13 cellular contexts compared by ENCODE assay signal in genomic region chr6:7697432-7697819, GRCh38. TPM values are rescaled to one million over a fixed set of nuclear protein-coding genes. Genes with fewer than 3 reads are reported as not detected.
DNase-seq lines count a peak whose midpoint lies in the region; ATAC-seq, FAIRE-seq and TF ChIP-seq lines count a peak whose summit lies in the region.
"Had no signal": no experiment of that assay in that cellular context is flagged by ENCODE, and none has a peak within 500 bp of the region (broad histone marks: within the 10 kb centered on the region; RNA-seq: fewer than 3 reads in every experiment).

No MANE protein-coding gene starts in this region.

- H4K20me1 ChIP-seq in PC-9 (ENCODE audit: insufficient read depth): no peaks in the 10 kb centered on the region
- H4K20me1 ChIP-seq in endothelial cell of umbilical vein (replicated peaks; ENCODE audit: control insufficient read depth, extremely low read depth, insufficient read depth, low read length): no peaks in the 10 kb centered on the region

- H3K4me1 Mint-ChIP-seq in activated CD8-positive, alpha-beta T cell treated with anti-CD3 and anti-CD28 coated beads for 36 hours (ENCODE audit: low read depth): peaks cover 7% of the 10 kb centered on the region
- no peaks in the 10 kb centered on the region for H3K4me1 Mint-ChIP-seq in activated CD8-positive, alpha-beta T cell treated with anti-CD3 and anti-CD28 coated beads, Interleukin-2, amount 10 ng/mL, durations not matched to agents 7 days and 5 days (ENCODE audit: low read depth)
- peaks cover 11% of the 10 kb centered on the region for H3K4me1 Mint-ChIP-seq in stimulated activated memory B cell treated with anti-CD40 and anti-IgM and Interleukin-4, amounts not matched to agents 10 μg/mL and 1 μg/mL and 100 μg/mL, for 72 hours

- no peak for FAIRE-seq in endothelial cell of umbilical vein (lab: Jason Lieb, UNC)

- no peak for DNase-seq in activated CD8-positive, alpha-beta T cell treated with anti-CD3 and anti-CD28 coated beads for 36 hours
- no peak for DNase-seq in activated CD8-positive, alpha-beta T cell treated with anti-CD3 and anti-CD28 coated beads, Interleukin-2, amount 10 ng/mL, durations not matched to agents 7 days and 5 days
- DNase-seq in PC-9: no peak
- no peak for DNase-seq in endothelial cell of umbilical vein (ENCODE audit: low read depth, low spot score)
- no peak for DNase-seq in foreskin fibroblast
- no peak for DNase-seq in NCI-H510A (lab: John Stamatoyannopoulos, UW)
- DNase-seq: NCI-H1694 treated with DMSO at 0.1 percent for 48 hours, NCI-H82 had no signal

- no peaks in the 10 kb centered on the region for H3K9me2 ChIP-seq in PC-9 (ENCODE audit: insufficient read depth)

- POLR2A ChIA-PET in activated CD8-positive, alpha-beta T cell treated with anti-CD3 and anti-CD28 coated beads for 36 hours (lab: Charles Lee): no interaction called here
- POLR2A ChIA-PET in activated CD8-positive, alpha-beta T cell treated with anti-CD3 and anti-CD28 coated beads, Interleukin-2, amount 10 ng/mL, durations not matched to agents 7 days and 5 days (lab: Charles Lee): no interaction called here
- POLR2A ChIA-PET in PC-9 (lab: Charles Lee; ENCODE audit: unreplicated experiment): no interaction called here
- POLR2A ChIA-PET in endothelial cell of umbilical vein (lab: Charles Lee): no interaction called here

- H3K79me2 ChIP-seq in PC-9 (ENCODE audit: low read depth): no peaks in the 10 kb centered on the region
- H3K79me2 ChIP-seq in endothelial cell of umbilical vein (ENCODE audit: control insufficient read depth, insufficient read depth, low read length): no peaks in the 10 kb centered on the region

- ATAC-seq in activated CD8-positive, alpha-beta T cell treated with anti-CD3 and anti-CD28 coated beads for 36 hours: peak; percentile 47
- no peak for ATAC-seq in activated CD8-positive, alpha-beta T cell treated with anti-CD3 and anti-CD28 coated beads, Interleukin-2, amount 10 ng/mL, durations not matched to agents 7 days and 5 days
- no peak for ATAC-seq in stimulated activated memory B cell treated with anti-CD40 and anti-IgM and Interleukin-4, amounts not matched to agents 10 μg/mL and 1 μg/mL and 100 μg/mL, for 72 hours
- ATAC-seq in HG03378 (IDR thresholded peaks at IDR 0.05; ENCODE audit: unreplicated experiment): no peak

- H3K9me3 ChIP-seq in PC-9 (ENCODE audit: insufficient read depth, low read depth) (no peaks in the 10 kb centered on the region), endothelial cell of umbilical vein (replicated peaks; ENCODE audit: control insufficient read depth, insufficient read depth, low read length) (no peaks in the 10 kb centered on the region)

- dilution Hi-C loops in endothelial cell of umbilical vein (cut with MboI; ENCODE audit: extremely low pct_ligation_motif_present, low sequenced_read_pairs): no loop called here

- peak overlapping the region; percentile 53 for H3K9ac ChIP-seq in endothelial cell of umbilical vein (replicated peaks; ENCODE audit: extremely low read depth, insufficient read depth, low read length)
- H3K9ac ChIP-seq: KMS-11 had no signal

- peaks cover 12% of the 10 kb centered on the region for H3K27me3 Mint-ChIP-seq in activated CD8-positive, alpha-beta T cell treated with anti-CD3 and anti-CD28 coated beads for 36 hours
- H3K27me3 Mint-ChIP-seq in activated CD8-positive, alpha-beta T cell treated with anti-CD3 and anti-CD28 coated beads, Interleukin-2, amount 10 ng/mL, durations not matched to agents 7 days and 5 days (ENCODE audit: low read depth): peaks cover 12% of the 10 kb centered on the region
- peaks cover 29% of the 10 kb centered on the region for H3K27me3 Mint-ChIP-seq in stimulated activated memory B cell treated with anti-CD40 and anti-IgM and Interleukin-4, amounts not matched to agents 10 μg/mL and 1 μg/mL and 100 μg/mL, for 72 hours

- H3K4me3 ChIP-seq in PC-9: peak overlapping the region; percentile 6; the same call in 1 of the 2 replicates
- peak overlapping the region in 1 of 3 experiments; percentile 43 for H3K4me3 ChIP-seq in endothelial cell of umbilical vein (replicated peaks in 1 of 3; ENCODE audit: insufficient read depth in 1 of 3, low read depth in 1 of 3, low read length in 3 of 3)
- H3K4me3 ChIP-seq in foreskin fibroblast (ENCODE audit: low read depth in 1 of 2, low read length in 2 of 2): peak overlapping the region in 1 of 2 donors; percentile 19
- H3K4me3 ChIP-seq: lung had no signal

- H3K27ac ChIP-seq in PC-9 (peak overlapping the region; percentile 98), endothelial cell of umbilical vein (ENCODE audit: insufficient read depth, low read depth, low read length) (peak overlapping the region; percentile 59)
- H3K27ac ChIP-seq: KMS-11 had no signal

- BruUV-seq in PC-9 (replicated peaks; lab: Mats Ljungman, UMichigan): no TSS peak
- no TSS peak for BruUV-seq in endothelial cell of umbilical vein (replicated peaks; lab: Mats Ljungman, UMichigan)

- H3K27ac Mint-ChIP-seq in activated CD8-positive, alpha-beta T cell treated with anti-CD3 and anti-CD28 coated beads for 36 hours: peak overlapping the region; percentile 54
- no peak overlapping the region for H3K27ac Mint-ChIP-seq in activated CD8-positive, alpha-beta T cell treated with anti-CD3 and anti-CD28 coated beads, Interleukin-2, amount 10 ng/mL, durations not matched to agents 7 days and 5 days
- H3K27ac Mint-ChIP-seq in stimulated activated memory B cell treated with anti-CD40 and anti-IgM and Interleukin-4, amounts not matched to agents 10 μg/mL and 1 μg/mL and 100 μg/mL, for 72 hours: peak overlapping the region; percentile 58

- H3K27me3 ChIP-seq in PC-9 (ENCODE audit: insufficient read depth, low read depth): no peaks in the 10 kb centered on the region
- no peaks in the 10 kb centered on the region for H3K27me3 ChIP-seq in endothelial cell of umbilical vein (ENCODE audit: control insufficient read depth in 2 of 2, insufficient read depth in 2 of 2, low read length in 2 of 2)

- H3K36me3 Mint-ChIP-seq in activated CD8-positive, alpha-beta T cell treated with anti-CD3 and anti-CD28 coated beads for 36 hours (ENCODE audit: low read depth): no peaks in the 10 kb centered on the region
- no peaks in the 10 kb centered on the region for H3K36me3 Mint-ChIP-seq in activated CD8-positive, alpha-beta T cell treated with anti-CD3 and anti-CD28 coated beads, Interleukin-2, amount 10 ng/mL, durations not matched to agents 7 days and 5 days (ENCODE audit: low read depth)
- H3K36me3 Mint-ChIP-seq in stimulated activated memory B cell treated with anti-CD40 and anti-IgM and Interleukin-4, amounts not matched to agents 10 μg/mL and 1 μg/mL and 100 μg/mL, for 72 hours: no peaks in the 10 kb centered on the region

- H2AFZ ChIP-seq in PC-9 (no peak overlapping the region), endothelial cell of umbilical vein (ENCODE audit: low read depth, low read length) (peak overlapping the region; percentile 61)

- H3K9me3 Mint-ChIP-seq in activated CD8-positive, alpha-beta T cell treated with anti-CD3 and anti-CD28 coated beads for 36 hours: no peaks in the 10 kb centered on the region
- no peaks in the 10 kb centered on the region for H3K9me3 Mint-ChIP-seq in activated CD8-positive, alpha-beta T cell treated with anti-CD3 and anti-CD28 coated beads, Interleukin-2, amount 10 ng/mL, durations not matched to agents 7 days and 5 days (ENCODE audit: insufficient read depth)
- no peaks in the 10 kb centered on the region for H3K9me3 Mint-ChIP-seq in stimulated activated memory B cell treated with anti-CD40 and anti-IgM and Interleukin-4, amounts not matched to agents 10 μg/mL and 1 μg/mL and 100 μg/mL, for 72 hours

- TF ChIP-seq CTCF in activated CD8-positive, alpha-beta T cell treated with anti-CD3 and anti-CD28 coated beads for 36 hours (IDR thresholded peaks at IDR 0.05): no peak
- TF ChIP-seq CTCF in PC-9 (conservative IDR thresholded peaks at IDR 0.05) (no peak), endothelial cell of umbilical vein (IDR thresholded peaks at IDR 0.05; ENCODE audit: extremely low read depth in 1 of 2, insufficient read depth in 1 of 2, low read depth in 1 of 2, low read length in 2 of 2) (no peak), foreskin fibroblast (IDR thresholded peaks at IDR 0.05; ENCODE audit: low read depth, low read length) (no peak)

- intact Hi-C loops in activated CD8-positive, alpha-beta T cell treated with anti-CD3 and anti-CD28 coated beads for 36 hours (cut with micrococcal nuclease): no loop called here
- intact Hi-C loops in PC-9 (cut with micrococcal nuclease; ENCODE audit: unreplicated experiment) (no loop called here), endothelial cell of umbilical vein (cut with micrococcal nuclease) (no loop called here)

- CTCF ChIA-PET in activated CD8-positive, alpha-beta T cell treated with anti-CD3 and anti-CD28 coated beads for 36 hours (lab: Charles Lee): no interaction called here
- CTCF ChIA-PET in activated CD8-positive, alpha-beta T cell treated with anti-CD3 and anti-CD28 coated beads, Interleukin-2, amount 10 ng/mL, durations not matched to agents 7 days and 5 days (lab: Charles Lee): no interaction called here
- CTCF ChIA-PET in PC-9 (lab: Charles Lee) (no interaction called here), endothelial cell of umbilical vein (lab: Charles Lee) (interaction anchor here (1.1 to 1.4 kb wide), 2 partner anchors 25 to 362 kb away, joined by 4 to 10 read pairs; no protein-coding TSS in a partner anchor)

- H3K4me1 ChIP-seq in PC-9 (replicated peaks; ENCODE audit: insufficient read depth): peaks cover 36% of the 10 kb centered on the region
- peaks cover 17% of the 10 kb centered on the region for H3K4me1 ChIP-seq in endothelial cell of umbilical vein (ENCODE audit: control insufficient read depth, extremely low read depth, insufficient read depth, low read length)

- peaks cover 40% of the 10 kb centered on the region for H3F3A ChIP-seq in PC-9 (ENCODE audit: insufficient read depth, low read depth)

- no peak for TF ChIP-seq POLR2A in endothelial cell of umbilical vein (IDR thresholded peaks at IDR 0.05; ENCODE audit: low read depth, low read length)

- no peak overlapping the region for H3K4me3 Mint-ChIP-seq in activated CD8-positive, alpha-beta T cell treated with anti-CD3 and anti-CD28 coated beads for 36 hours
- H3K4me3 Mint-ChIP-seq in activated CD8-positive, alpha-beta T cell treated with anti-CD3 and anti-CD28 coated beads, Interleukin-2, amount 10 ng/mL, durations not matched to agents 7 days and 5 days: no peak overlapping the region
- no peak overlapping the region for H3K4me3 Mint-ChIP-seq in stimulated activated memory B cell treated with anti-CD40 and anti-IgM and Interleukin-4, amounts not matched to agents 10 μg/mL and 1 μg/mL and 100 μg/mL, for 72 hours

- H3K36me3 ChIP-seq in PC-9 (ENCODE audit: low read depth): no peaks in the 10 kb centered on the region
- H3K36me3 ChIP-seq in endothelial cell of umbilical vein (ENCODE audit: control insufficient read depth in 2 of 2, extremely low read depth in 1 of 2, insufficient read depth in 2 of 2, low read length in 2 of 2): no peaks in the 10 kb centered on the region

- H3K4me2 ChIP-seq in PC-9 (peak overlapping the region; percentile 71), endothelial cell of umbilical vein (ENCODE audit: insufficient read depth, low read length) (peak overlapping the region; percentile 82)
- H3K4me2 ChIP-seq: KMS-11 had no signal

- H3K9me1 ChIP-seq in endothelial cell of umbilical vein (replicated peaks; ENCODE audit: control insufficient read depth, extremely low read depth, insufficient read depth, low read length): no peaks in the 10 kb centered on the region

RNA-seq across cellular contexts. Expression of gene BMP6, which starts 28.5 kb away (rescaled TPM):
- total RNA-seq in activated CD8-positive, alpha-beta T cell treated with anti-CD3 and anti-CD28 coated beads for 36 hours: under 1 TPM; 0.09 to 0.18 TPM
- total RNA-seq in activated CD8-positive, alpha-beta T cell treated with anti-CD3 and anti-CD28 coated beads, Interleukin-2, amount 10 ng/mL, durations not matched to agents 7 days and 5 days: not detected
- total RNA-seq in PC-9 (2021) (not detected in 2 replicates), endothelial cell of umbilical vein (221 and 234 TPM in 2 replicates)
- 276 and 285 TPM in 2 replicates for polyA plus RNA-seq in endothelial cell of umbilical vein
- 243 and 254 TPM in 2 replicates for polyA plus RNA-seq in endothelial cell of umbilical vein (2011; cell fraction: cytosol; rRNA removed)
- 202 and 209 TPM in 2 replicates for polyA plus RNA-seq in endothelial cell of umbilical vein (2011; cell fraction: nucleus; rRNA removed)
- 157 and 189 TPM in 2 replicates for polyA plus RNA-seq in endothelial cell of umbilical vein (2012)
- 432 and 438 TPM in 2 replicates for polyA minus RNA-seq in endothelial cell of umbilical vein
- polyA minus RNA-seq in endothelial cell of umbilical vein (2011; cell fraction: cytosol; rRNA and poly(A)+ RNA removed): 42.2 TPM
- polyA minus RNA-seq in endothelial cell of umbilical vein (2011; cell fraction: nucleus; rRNA and poly(A)+ RNA removed): 249 and 278 TPM in 2 replicates
- total RNA-seq: osteocyte had no signal

Comparison
In these comparisons a context has a peak if more than half of its experiments do, and no peak if none do; other contexts are left out.
1. RNA of gene BMP6, which starts 28.5 kb away (total RNA-seq): 221 to 234 TPM in endothelial cell of umbilical vein; 0.09 to 0.18 TPM in activated CD8-positive, alpha-beta T cell treated with anti-CD3 and anti-CD28 coated beads for 36 hours, not detected in PC-9 and not detected in activated CD8-positive, alpha-beta T cell treated with anti-CD3 and anti-CD28 coated beads, Interleukin-2, amount 10 ng/mL, durations not matched to agents 7 days and 5 days; every median in the first group is over 100 times any median in the second.